Comparison of ENCODE assay signal across 24 cellular contexts in genomic region chr14:82003418-82003817, GRCh38.
"Had no signal": no experiment of that assay in that cellular context is flagged by ENCODE, and none has a peak within 500 bp of the region (broad histone marks: within the 10 kb centered on the region; RNA-seq: fewer than 3 reads in every experiment).

No MANE protein-coding gene starts in this region.

- H3K4me3 Mint-ChIP-seq: naive thymus-derived CD8-positive, alpha-beta T cell; nephron progenitor cell; stimulated activated naive B cell treated with anti-CD40 and anti-IgM and Interleukin-4, amounts not matched to agents 10 μg/mL and 1 μg/mL and 100 μg/mL, for 72 hours; stimulated activated naive CD8-positive, alpha-beta T cell treated with anti-CD3 and anti-CD28 coated beads, Interleukin-15, Interleukin-2, amounts not matched to agents 100 ng/mL and 50 ng/mL, for 24 hours had no signal

- H3K27ac Mint-ChIP-seq: naive thymus-derived CD8-positive, alpha-beta T cell; nephron progenitor cell; stimulated activated naive B cell treated with anti-CD40 and anti-IgM and Interleukin-4, amounts not matched to agents 10 μg/mL and 1 μg/mL and 100 μg/mL, for 72 hours; stimulated activated naive CD8-positive, alpha-beta T cell treated with anti-CD3 and anti-CD28 coated beads, Interleukin-15, Interleukin-2, amounts not matched to agents 100 ng/mL and 50 ng/mL, for 24 hours had no signal

- H3K9me3 ChIP-seq: esophagus muscularis mucosa, gastroesophageal sphincter, heart left ventricle, left ventricle myocardium inferior, lower lobe of right lung, psoas muscle, right lobe of liver, transverse colon, upper lobe of right lung, vagina had no signal

- H3K4me1 ChIP-seq: esophagus muscularis mucosa, foreskin keratinocyte, gastroesophageal sphincter, heart left ventricle, left ventricle myocardium inferior, lower lobe of right lung, psoas muscle, transverse colon, upper lobe of right lung, vagina had no signal

- H3K27me3 Mint-ChIP-seq: stimulated activated naive B cell treated with anti-CD40 and anti-IgM and Interleukin-4, amounts not matched to agents 10 μg/mL and 1 μg/mL and 100 μg/mL, for 72 hours; stimulated activated naive CD8-positive, alpha-beta T cell treated with anti-CD3 and anti-CD28 coated beads, Interleukin-15, Interleukin-2, amounts not matched to agents 100 ng/mL and 50 ng/mL, for 24 hours had no signal

- H3K4me1 Mint-ChIP-seq: naive thymus-derived CD8-positive, alpha-beta T cell; nephron progenitor cell; stimulated activated naive B cell treated with anti-CD40 and anti-IgM and Interleukin-4, amounts not matched to agents 10 μg/mL and 1 μg/mL and 100 μg/mL, for 72 hours had no signal

- H3K36me3 Mint-ChIP-seq: naive thymus-derived CD8-positive, alpha-beta T cell; stimulated activated naive B cell treated with anti-CD40 and anti-IgM and Interleukin-4, amounts not matched to agents 10 μg/mL and 1 μg/mL and 100 μg/mL, for 72 hours had no signal

- H3K4me3 ChIP-seq: coronary artery, esophagus muscularis mucosa, gastroesophageal sphincter, heart left ventricle, hepatocyte, left ventricle myocardium inferior, lower lobe of right lung, psoas muscle, right lobe of liver, transverse colon, upper lobe of right lung, vagina had no signal

- DNase-seq: dermis blood vessel endothelial cell; effector memory CD4-positive, alpha-beta T cell; foreskin keratinocyte; heart left ventricle; left cardiac atrium; left ventricle myocardium inferior; lower lobe of right lung; naive thymus-derived CD8-positive, alpha-beta T cell; nephron progenitor cell; nucleus accumbens; psoas muscle; right lobe of liver; small intestine; stimulated activated CD4-positive, alpha-beta T cell treated with anti-CD3 and anti-CD28 coated beads, Interleukin-15, amount 100 ng/mL, for 24 hours; stimulated activated CD4-positive, alpha-beta T cell treated with anti-CD3 and anti-CD28 coated beads, Interleukin-2, amount 100 ng/mL, for 48 hours; stimulated activated naive B cell treated with anti-CD40 and anti-IgM and Interleukin-4, amounts not matched to agents 10 μg/mL and 1 μg/mL and 100 μg/mL, for 72 hours; transverse colon; upper lobe of right lung had no signal

- H3K36me3 ChIP-seq: esophagus muscularis mucosa, gastroesophageal sphincter, heart left ventricle, left ventricle myocardium inferior, lower lobe of right lung, right lobe of liver, transverse colon, upper lobe of right lung, vagina had no signal

- H3K9me3 Mint-ChIP-seq: nephron progenitor cell; stimulated activated naive CD8-positive, alpha-beta T cell treated with anti-CD3 and anti-CD28 coated beads, Interleukin-15, Interleukin-2, amounts not matched to agents 100 ng/mL and 50 ng/mL, for 24 hours had no signal

- H3K27ac ChIP-seq: coronary artery, esophagus muscularis mucosa, foreskin keratinocyte, gastroesophageal sphincter, heart left ventricle, hepatocyte, left ventricle myocardium inferior, lower lobe of right lung, psoas muscle, right lobe of liver, transverse colon, upper lobe of right lung, vagina had no signal

- H3K27me3 ChIP-seq: esophagus muscularis mucosa, foreskin keratinocyte, gastroesophageal sphincter, heart left ventricle, hepatocyte, right lobe of liver, transverse colon, upper lobe of right lung, vagina had no signal
